In the genomic region with DNA sequence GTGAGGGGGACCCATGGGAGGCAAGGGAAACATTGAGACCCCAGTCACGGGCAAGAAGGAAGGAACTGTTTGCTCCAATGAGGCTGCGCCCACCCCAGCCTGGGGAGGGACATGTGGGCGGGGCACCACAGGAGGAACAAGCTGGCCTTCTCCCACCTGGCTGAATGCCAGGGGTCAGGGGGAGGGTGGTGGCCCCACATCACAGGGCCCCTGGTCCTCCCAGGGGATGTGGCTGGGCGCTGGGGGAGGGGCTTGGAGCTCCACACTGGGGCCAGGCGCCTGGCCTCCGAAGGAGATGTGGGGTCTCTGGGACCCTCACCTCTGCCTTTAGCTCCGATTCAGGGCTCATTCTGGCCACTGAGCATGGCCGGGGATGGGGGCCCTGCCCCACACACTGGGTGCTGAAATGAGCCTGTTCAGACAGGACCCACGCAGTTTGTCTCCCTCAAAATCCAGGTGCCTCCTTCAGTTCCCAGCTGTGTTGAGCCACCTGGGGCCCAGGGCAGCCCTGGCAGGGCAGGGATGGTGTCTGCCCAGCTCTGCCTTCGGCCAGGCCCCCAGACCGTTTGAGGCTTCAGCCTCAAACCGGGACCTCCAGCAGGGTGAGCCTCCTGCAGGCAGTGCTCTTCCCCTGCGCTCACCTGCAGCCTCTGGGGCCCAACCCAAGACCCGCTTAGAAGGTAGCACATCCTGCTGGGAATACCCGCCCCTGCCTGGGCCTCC, we compare ENCODE assay signal across 10 cellular contexts. TPM values are rescaled to one million over a fixed set of nuclear protein-coding genes. Genes with fewer than 3 reads are reported as not detected.
DNase-seq lines count a peak whose midpoint lies in the region; ATAC-seq, FAIRE-seq and TF ChIP-seq lines count a peak whose summit lies in the region.
"Had no signal": no experiment of that assay in that cellular context is flagged by ENCODE, and none has a peak within 500 bp of the region (broad histone marks: within the 10 kb centered on the region; RNA-seq: fewer than 3 reads in every experiment).

No MANE protein-coding gene starts in this region.

- H3K79me2 ChIP-seq in HepG2 (ENCODE audit: insufficient read depth, low read length): no peaks in the 10 kb centered on the region

- in situ Hi-C loops in HepG2 (cut with HindIII; ENCODE audit: extremely low pct_ligation_motif_present, low pct_unique_long_range_greater_than_20kb): no loop called here

- no peaks in the 10 kb centered on the region for H3K9me3 Mint-ChIP-seq in activated CD4-positive, alpha-beta memory T cell treated with anti-CD3 and anti-CD28 coated beads for 36 hours
- H3K9me3 Mint-ChIP-seq: IgD-negative memory B cell had no signal

- peaks cover 13 to 38% of the 10 kb centered on the region in 2 experiments; a peak in 3 of 5 replicates for H3K27me3 ChIP-seq in HepG2 (ENCODE audit: control insufficient read depth in 1 of 2, insufficient read depth in 2 of 2, low read length in 2 of 2)

- no peaks in the 10 kb centered on the region for H3K36me3 Mint-ChIP-seq in activated CD4-positive, alpha-beta memory T cell treated with anti-CD3 and anti-CD28 coated beads for 36 hours

- H4K20me1 ChIP-seq in HepG2 (ENCODE audit: insufficient read depth, low read length): peaks cover 6% of the 10 kb centered on the region; the same call in 1 of the 2 replicates

- H3K27ac ChIP-seq in HepG2 (ENCODE audit: extremely low read length, insufficient read depth, low read length): no peak overlapping the region

- no peaks in the 10 kb centered on the region for H3K9me3 ChIP-seq in HepG2 (ENCODE audit: low read length)

- H2AFZ ChIP-seq in HepG2 (ENCODE audit: low read length): no peak overlapping the region

- no peak overlapping the region for H3K27ac Mint-ChIP-seq in activated CD4-positive, alpha-beta memory T cell treated with anti-CD3 and anti-CD28 coated beads for 36 hours

- no TSS peak for BruUV-seq in HepG2 (replicated peaks; lab: Mats Ljungman, UMichigan)

- H3K36me3 ChIP-seq in HepG2 (replicated peaks in 1 of 2; ENCODE audit: control insufficient read depth in 1 of 2, insufficient read depth in 2 of 2, low read length in 2 of 2): no peaks in the 10 kb centered on the region

- CTCF ChIA-PET in activated CD4-positive, alpha-beta memory T cell treated with anti-CD3 and anti-CD28 coated beads for 36 hours (lab: Charles Lee): no interaction called here
- CTCF ChIA-PET in HepG2 (lab: Yijun Ruan, JAX; ENCODE audit: low intra/inter-chr PET ratio, low total read pairs): no interaction called here

- POLR2A ChIA-PET in activated CD4-positive, alpha-beta memory T cell treated with anti-CD3 and anti-CD28 coated beads for 36 hours (lab: Charles Lee): no interaction called here
- POLR2A ChIA-PET in HepG2 (lab: Yijun Ruan, JAX): no interaction called here

- TF ChIP-seq EP300 in HepG2 (IDR thresholded peaks at IDR 0.05; ENCODE audit: low read depth in 2 of 2, low read length in 2 of 2) (no peak), HepG2 (CRISPR knock-in tag; IDR thresholded peaks at IDR 0.05; ENCODE audit: borderline replicate concordance) (no peak)

- TF ChIP-seq RAD21 in HepG2 (CRISPR knock-in tag; IDR thresholded peaks at IDR 0.05): no peak

- no peak overlapping the region for H3K4me3 ChIP-seq in HepG2 (replicated peaks in 1 of 3; ENCODE audit: insufficient read depth in 1 of 3, low read depth in 2 of 3, low read length in 3 of 3)

- intact Hi-C loops in activated CD4-positive, alpha-beta memory T cell treated with anti-CD3 and anti-CD28 coated beads for 36 hours (cut with micrococcal nuclease): no loop called here
- intact Hi-C loops in HepG2 (cut with micrococcal nuclease; ENCODE audit: unreplicated experiment): no loop called here

- no peak for FAIRE-seq in HepG2 (lab: Jason Lieb, UNC)

- peaks cover 4% of the 10 kb centered on the region for H3K4me1 Mint-ChIP-seq in activated CD4-positive, alpha-beta memory T cell treated with anti-CD3 and anti-CD28 coated beads for 36 hours (ENCODE audit: low read depth)

- H3K27me3 Mint-ChIP-seq in activated CD4-positive, alpha-beta memory T cell treated with anti-CD3 and anti-CD28 coated beads for 36 hours: no peaks in the 10 kb centered on the region

- H3K4me1 ChIP-seq in HepG2 (ENCODE audit: insufficient read depth, low read length): no peaks in the 10 kb centered on the region

- WGBS in HepG2 (ENCODE audit: low lambda C conversion rate): 0% methylated on average over 5 of the region's 15 CpGs

- no peak for TF ChIP-seq POLR2A in HepG2 (IDR thresholded peaks at IDR 0.05; ENCODE audit: insufficient read depth in 1 of 2, low read depth in 2 of 2, low read length in 2 of 2)

- DNase-seq in COLO668 (lab: John Stamatoyannopoulos, UW; ENCODE audit: unreplicated experiment): peak; percentile 69
- peak; percentile 56 for DNase-seq in HT-29 (ENCODE audit: low spot score)
- peak; percentile 46 for DNase-seq in activated CD4-positive, alpha-beta memory T cell treated with anti-CD3 and anti-CD28 coated beads for 36 hours
- DNase-seq in HepG2 (ENCODE audit: low spot score): no peak
- no peak for DNase-seq in AML-193 (lab: John Stamatoyannopoulos, UW)
- DNase-seq in H4 (ENCODE audit: low spot score): no peak
- DNase-seq in HCEC 1CT: no peak
- DNase-seq: occipital lobe had no signal

- no peak for TF ChIP-seq CTCF in HepG2 (CRISPR knock-in tag; IDR thresholded peaks at IDR 0.05)

- ATAC-seq in HepG2 (peak; percentile 67), HG02571 (IDR thresholded peaks at IDR 0.05; ENCODE audit: unreplicated experiment) (no peak)

- no peak overlapping the region for H3K9ac ChIP-seq in HepG2 (ENCODE audit: insufficient read depth, low read depth, low read length)

- H3K4me2 ChIP-seq in HepG2 (ENCODE audit: low read depth, low read length): no peak overlapping the region

- H3K4me3 Mint-ChIP-seq in activated CD4-positive, alpha-beta memory T cell treated with anti-CD3 and anti-CD28 coated beads for 36 hours: no peak overlapping the region

TF ChIP-seq in HepG2, 621 proteins besides CTCF, POLR2A, EP300 and RAD21:
- TF ChIP-seq HNRNPL (IDR thresholded peaks at IDR 0.05; ENCODE audit: low read depth, low read length) (peak; percentile 61; the same call in 1 of the 2 replicates), ZNF674 (CRISPR knock-in tag; IDR thresholded peaks at IDR 0.05; ENCODE audit: low read depth) (no peak), ZNF251 (CRISPR knock-in tag; IDR thresholded peaks at IDR 0.05) (no peak), SP2 (CRISPR knock-in tag; IDR thresholded peaks at IDR 0.05) (no peak), ZSCAN25 (CRISPR knock-in tag; IDR thresholded peaks at IDR 0.05) (peak; percentile 87), ZNF773 (CRISPR knock-in tag; IDR thresholded peaks at IDR 0.05; ENCODE audit: borderline replicate concordance) (no peak), ZNF121 (CRISPR knock-in tag; IDR thresholded peaks at IDR 0.05) (no peak), ZNF768 (CRISPR knock-in tag; IDR thresholded peaks at IDR 0.05) (0 out of 2 replicates have a peak, but pooled peaks have one; percentile 25)
- TF ChIP-seq, protein P1, sequence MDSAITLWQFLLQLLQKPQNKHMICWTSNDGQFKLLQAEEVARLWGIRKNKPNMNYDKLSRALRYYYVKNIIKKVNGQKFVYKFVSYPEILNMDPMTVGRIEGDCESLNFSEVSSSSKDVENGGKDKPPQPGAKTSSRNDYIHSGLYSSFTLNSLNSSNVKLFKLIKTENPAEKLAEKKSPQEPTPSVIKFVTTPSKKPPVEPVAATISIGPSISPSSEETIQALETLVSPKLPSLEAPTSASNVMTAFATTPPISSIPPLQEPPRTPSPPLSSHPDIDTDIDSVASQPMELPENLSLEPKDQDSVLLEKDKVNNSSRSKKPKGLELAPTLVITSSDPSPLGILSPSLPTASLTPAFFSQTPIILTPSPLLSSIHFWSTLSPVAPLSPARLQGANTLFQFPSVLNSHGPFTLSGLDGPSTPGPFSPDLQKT (CRISPR knock-in tag; IDR thresholded peaks at IDR 0.05; ENCODE audit: borderline replicate concordance): no peak
TF ChIP-seq in HepG2: peak in this region for 3.

RNA-seq across cellular contexts. Expression of a gene that starts 33.2 kb away (rescaled TPM):
- total RNA-seq in HT-29 (2014; rRNA removed; shearing (Covaris generic)): 39.8 and 57.7 TPM in 2 replicates
- 10 to 100 TPM; 67.0 to 68.3 TPM for total RNA-seq in activated CD4-positive, alpha-beta memory T cell treated with anti-CD3 and anti-CD28 coated beads for 36 hours
- total RNA-seq in HepG2 (2016; rRNA removed; fragmentation: Illumina TruSeq; extraction: Trizol): 0.22 and 0.35 TPM in 2 replicates
- 0.18 and 0.20 TPM in 2 replicates for total RNA-seq in HepG2 (2016; cell fraction: cytosol; rRNA removed; fragmentation: Illumina TruSeq; extraction: Trizol; ENCODE audit: low read depth)
- 0.13 and 0.43 TPM in 2 replicates for total RNA-seq in HepG2 (2016; cell fraction: insoluble cytoplasmic fraction; rRNA removed; fragmentation: Illumina TruSeq; extraction: Trizol)
- 0.17 and 0.28 TPM in 2 replicates for total RNA-seq in HepG2 (2016; cell fraction: membrane; rRNA removed; fragmentation: Illumina TruSeq; extraction: Trizol)
- total RNA-seq in HepG2 (2016; cell fraction: nucleus; rRNA removed; fragmentation: Illumina TruSeq; extraction: Trizol): 0.69 and 1.3 TPM in 2 replicates
- polyA plus RNA-seq in HepG2 (2011; rRNA removed): 0.09 and 0.12 TPM in 2 replicates
- polyA plus RNA-seq in HepG2 (2011; cell fraction: cytosol; rRNA removed): 0.04 and 0.11 TPM in 2 replicates
- 0.90 and 1.1 TPM in 2 replicates for polyA plus RNA-seq in HepG2 (2011; cell fraction: nucleus; rRNA removed)
- 0.09 and 0.31 TPM in 2 replicates for polyA plus RNA-seq in HepG2 (2012)
- 0.02 TPM in 2 replicates for polyA plus RNA-seq in HepG2 (2016; cell fraction: cytosol; fragmentation: Illumina TruSeq; extraction: Trizol; ENCODE audit: low read depth)
- 0.15 and 0.22 TPM in 2 replicates for polyA plus RNA-seq in HepG2 (2016; cell fraction: insoluble cytoplasmic fraction; fragmentation: Illumina TruSeq; extraction: Trizol; ENCODE audit: low read depth)
- polyA plus RNA-seq in HepG2 (2016; cell fraction: membrane; fragmentation: Illumina TruSeq; extraction: Trizol; ENCODE audit: low read depth): 0.05 and 0.13 TPM in 2 replicates
- polyA plus RNA-seq in HepG2 (2016; cell fraction: nucleus; fragmentation: Illumina TruSeq; extraction: Trizol; ENCODE audit: insufficient read depth, low read depth): 1.3 and 1.9 TPM in 2 replicates
- polyA minus RNA-seq in HepG2 (2011; rRNA and poly(A)+ RNA removed; ENCODE audit: low replicate concordance): 0.54 and 4.7 TPM in 2 replicates
- polyA minus RNA-seq in HepG2 (2011; cell fraction: cytosol; rRNA and poly(A)+ RNA removed): 0.44 and 0.99 TPM in 2 replicates
- 0.64 and 0.75 TPM in 2 replicates for polyA minus RNA-seq in HepG2 (2011; cell fraction: nucleus; rRNA and poly(A)+ RNA removed)
- total RNA-seq in H4 (2014; rRNA removed; shearing (Covaris generic)): 2.4 and 3.2 TPM in 2 replicates

Comparison
In these comparisons a context has a peak if more than half of its experiments do, and no peak if none do; other contexts are left out.
1. DNase-seq: peak in COLO668 (single experiment), HT-29 (single experiment) and activated CD4-positive, alpha-beta memory T cell treated with anti-CD3 and anti-CD28 coated beads for 36 hours (single experiment); none in HepG2 (single experiment), AML-193 (0 of 2), H4 (single experiment) and HCEC 1CT (single experiment).